In genomic region chr4:57110635-57111546, GRCh38 we compare ENCODE assay signal across 1 cellular context.
TF ChIP-seq lines count a peak whose summit lies in the region.

No MANE protein-coding gene starts in this region.

TF ChIP-seq in H1, 55 proteins besides CTCF, POLR2A, EP300 and RAD21 (continued from another document):
- no peak for TF ChIP-seq GABPA (IDR thresholded peaks at IDR 0.05; ENCODE audit: borderline replicate concordance, insufficient read depth, low read length)
- no peak for TF ChIP-seq YY1 (IDR thresholded peaks at IDR 0.05; ENCODE audit: low read depth, low read length)
- TF ChIP-seq ASH2L (IDR thresholded peaks at IDR 0.05; ENCODE audit: low read length), result peak; percentile 72
- peak; percentile 73; the same call in 1 of the 2 replicates for TF ChIP-seq SUZ12 (IDR thresholded peaks at IDR 0.05; ENCODE audit: low read length)
- TF ChIP-seq EZH2 (IDR thresholded peaks at IDR 0.05; ENCODE audit: low read depth, low read length, severe bottlenecking), result peak; percentile 50
